ENCODE assay signal across 8 cellular contexts in genomic region chr11:128422576-128423370, GRCh38.
DNase-seq lines count a peak whose midpoint lies in the region; ATAC-seq lines count a peak whose summit lies in the region.

No MANE protein-coding gene starts in this region.

- no peaks in the 10 kb centered on the region for H3K9me3 ChIP-seq in effector memory CD4-positive, alpha-beta T cell (ENCODE audit: control insufficient read depth, low read length)
- no peaks in the 10 kb centered on the region for H3K9me3 ChIP-seq in HAP-1

- DNase-seq in activated CD4-positive, CD25-positive, alpha-beta regulatory T cell treated with anti-CD3 and anti-CD28 coated beads, Interleukin-2, amount 50 U/mL, for 72 hours, result peak; percentile 85
- peak; percentile 78 to 82 (median 80) for DNase-seq in effector memory CD4-positive, alpha-beta T cell
- DNase-seq in stimulated activated CD4-positive, alpha-beta T cell treated with anti-CD3 and anti-CD28 coated beads, TNF-alpha, amount 100 ng/mL, for 1 hour (ENCODE audit: low read depth in 3 of 3, low spot score in 1 of 3), result peak; percentile 73 to 76 (median 74)
- no peak for DNase-seq in HAP-1 (ENCODE audit: low spot score in 2 of 2)
- no peak for DNase-seq in NCI-H524 treated with DMSO at 0.1 percent for 48 hours (lab: John Stamatoyannopoulos, UW)
- DNase-seq in putamen (ENCODE audit: low spot score), result no peak
- DNase-seq in iPS-NIHi7 (ENCODE audit: extremely low spot score), result no peak

- H3K4me3 ChIP-seq in effector memory CD4-positive, alpha-beta T cell (ENCODE audit: insufficient read depth, low read depth, low read length, poor library complexity, severe bottlenecking), result peak overlapping the region; percentile 17
- no peak overlapping the region for H3K4me3 ChIP-seq in HAP-1

- ATAC-seq in HG03521 (IDR thresholded peaks at IDR 0.05; ENCODE audit: unreplicated experiment), result peak; percentile 58

- H3K4me1 ChIP-seq in effector memory CD4-positive, alpha-beta T cell (ENCODE audit: control insufficient read depth, insufficient read depth, low read length, poor library complexity, severe bottlenecking), result peaks cover 18% of the 10 kb centered on the region
- peaks cover 5% of the 10 kb centered on the region for H3K4me1 ChIP-seq in HAP-1

- in situ Hi-C loops in HAP-1 (cut with MboI; ENCODE audit: low sequenced_read_pairs), result no loop called here

- no peaks in the 10 kb centered on the region for H3K36me3 ChIP-seq in effector memory CD4-positive, alpha-beta T cell (ENCODE audit: control insufficient read depth, insufficient read depth, low read length)
- H3K36me3 ChIP-seq in HAP-1 (replicated peaks), result no peaks in the 10 kb centered on the region

- peak overlapping the region; percentile 63 for H3K27ac ChIP-seq in effector memory CD4-positive, alpha-beta T cell (ENCODE audit: insufficient read depth, low read length, poor library complexity, severe bottlenecking)

- no peaks in the 10 kb centered on the region for H3K27me3 ChIP-seq in effector memory CD4-positive, alpha-beta T cell (replicated peaks; ENCODE audit: control insufficient read depth, insufficient read depth, low read length, poor library complexity, severe bottlenecking)
- H3K27me3 ChIP-seq in HAP-1 (ENCODE audit: low read depth), result no peaks in the 10 kb centered on the region; the same call in 1 of the 2 replicates

Comparison
In these comparisons a context has a peak if more than half of its experiments do, and no peak if none do; other contexts are left out.
1. DNase-seq: peak in activated CD4-positive, CD25-positive, alpha-beta regulatory T cell treated with anti-CD3 and anti-CD28 coated beads, Interleukin-2, amount 50 U/mL, for 72 hours (single experiment), effector memory CD4-positive, alpha-beta T cell (3 of 3) and stimulated activated CD4-positive, alpha-beta T cell treated with anti-CD3 and anti-CD28 coated beads, TNF-alpha, amount 100 ng/mL, for 1 hour (3 of 3); none in HAP-1 (0 of 2), NCI-H524 treated with DMSO at 0.1 percent for 48 hours (single experiment), putamen (single experiment) and iPS-NIHi7 (single experiment).